ENCODE assay signal across 19 cellular contexts in the genomic region with DNA sequence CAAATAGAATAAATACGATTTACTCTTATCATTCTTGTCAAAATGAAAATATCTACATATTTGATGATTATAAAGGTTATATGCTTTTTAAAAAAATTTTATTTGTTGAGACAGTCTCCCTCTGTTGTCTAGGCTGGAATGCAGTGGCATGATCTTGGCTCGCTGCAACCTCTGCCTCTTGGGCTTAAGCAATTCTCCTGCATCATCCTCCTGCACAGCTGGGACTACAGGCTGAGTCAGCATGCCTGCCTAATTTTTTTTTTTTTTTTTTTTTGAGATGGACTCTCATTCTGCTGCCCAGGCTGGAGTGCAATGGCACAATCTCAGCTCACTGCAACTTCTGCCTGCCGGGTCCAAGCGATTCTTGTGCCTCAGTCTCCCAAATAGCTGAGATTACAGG. TPM values are rescaled to one million over a fixed set of nuclear protein-coding genes. Genes with fewer than 3 reads are reported as not detected.
DNase-seq lines count a peak whose midpoint lies in the region; ATAC-seq, FAIRE-seq and TF ChIP-seq lines count a peak whose summit lies in the region.
"Had no signal": no experiment of that assay in that cellular context is flagged by ENCODE, and none has a peak within 500 bp of the region (broad histone marks: within the 10 kb centered on the region; RNA-seq: fewer than 3 reads in every experiment).

No MANE protein-coding gene starts in this region.

- dilution Hi-C loops in IMR-90 (cut with HindIII; ENCODE audit: low sequenced_read_pairs, unreplicated experiment): no loop called here

- no peak overlapping the region for H4K8ac ChIP-seq in IMR-90 (ENCODE audit: low read depth in 2 of 2, low read length in 2 of 2)

- H3K4me2 ChIP-seq in IMR-90 (ENCODE audit: low read depth, low read length): no peak overlapping the region
- H3K4me2 ChIP-seq: BLaER1 had no signal

- H2AFZ ChIP-seq in IMR-90 (replicated peaks; ENCODE audit: low read length, poor library complexity): no peak overlapping the region

- H3K27ac Mint-ChIP-seq in CD8-positive, alpha-beta T cell: no peak overlapping the region
- H3K27ac Mint-ChIP-seq: activated naive CD4-positive, alpha-beta T cell treated with anti-CD3 and anti-CD28 coated beads, Interleukin-2, amount 50 U/mL, for 72 hours; naive thymus-derived CD8-positive, alpha-beta T cell had no signal

- H3K9me3 ChIP-seq in IMR-90 (ENCODE audit: control insufficient read depth, insufficient read depth, low read length): no peaks in the 10 kb centered on the region
- H3K9me3 ChIP-seq in left lung: no peaks in the 10 kb centered on the region
- no peaks in the 10 kb centered on the region for H3K9me3 ChIP-seq in CD8-positive, alpha-beta T cell (ENCODE audit: low read length)
- H3K9me3 ChIP-seq: BLaER1 had no signal

- intact Hi-C loops in IMR-90 (cut with micrococcal nuclease): no loop called here
- intact Hi-C loops in left lung (cut with DNase I): no loop called here
- intact Hi-C loops in CD8-positive, alpha-beta T cell (cut with DNase I, micrococcal nuclease): no loop called here

- H3K79me1 ChIP-seq in IMR-90 (ENCODE audit: low read depth in 1 of 2, low read length in 2 of 2): 0 out of 4 replicates have a peak, but pooled peaks cover 0 to 2% of the 10 kb centered on the region in 2 experiments

- no peak overlapping the region for H4K91ac ChIP-seq in IMR-90 (ENCODE audit: insufficient read depth, low read depth, low read length)

- no CpG with 5 or more reads among the region's 4 CpGs for WGBS in IMR-90 (ENCODE audit: extremely low coverage in 2 of 2, insufficient read length in 1 of 2), 2 experiments

- H3K18ac ChIP-seq in IMR-90 (ENCODE audit: low read depth, low read length): no peak overlapping the region

- no peaks in the 10 kb centered on the region for H4K20me1 ChIP-seq in IMR-90 (ENCODE audit: insufficient read depth, low read length)
- H4K20me1 ChIP-seq: BLaER1 had no signal

- H3K9me3 Mint-ChIP-seq in CD8-positive, alpha-beta T cell: no peaks in the 10 kb centered on the region
- H3K9me3 Mint-ChIP-seq: activated naive CD4-positive, alpha-beta T cell treated with anti-CD3 and anti-CD28 coated beads, Interleukin-2, amount 50 U/mL, for 72 hours; naive thymus-derived CD8-positive, alpha-beta T cell had no signal

- no peak overlapping the region for H3K14ac ChIP-seq in IMR-90 (replicated peaks; ENCODE audit: low read depth, low read length)

- no peak overlapping the region for H3K4me3 Mint-ChIP-seq in CD8-positive, alpha-beta T cell
- H3K4me3 Mint-ChIP-seq: naive thymus-derived CD8-positive, alpha-beta T cell had no signal

- H2BK15ac ChIP-seq in IMR-90 (ENCODE audit: low read depth, low read length): no peak overlapping the region

- TF ChIP-seq RAD21 in IMR-90 (IDR thresholded peaks at IDR 0.05; ENCODE audit: low read length): no peak

- DNase-seq in AG09309 (ENCODE audit: low read depth) (peak; percentile 78), IMR-90 (peak; percentile 91), bronchial epithelial cell (ENCODE audit: low read depth) (peak; percentile 72), left lung (no peak), DMS53 (lab: John Stamatoyannopoulos, UW) (no peak), AG20443 (ENCODE audit: low spot score) (no peak), iPS-NIHi7 (ENCODE audit: extremely low spot score) (no peak)
- DNase-seq in CD8-positive, alpha-beta T cell: no peak
- DNase-seq: dermis blood vessel endothelial cell; kidney glomerular epithelial cell; naive thymus-derived CD8-positive, alpha-beta T cell; NCI-H187 treated with DMSO at 0.1 percent for 48 hours; NCI-H82; SIG-M5; stimulated activated naive CD4-positive, alpha-beta T cell had no signal

- peaks cover 8% of the 10 kb centered on the region for H3K36me3 Mint-ChIP-seq in CD8-positive, alpha-beta T cell

- peak; percentile 93 for ATAC-seq in IMR-90 (ENCODE audit: low read depth)
- ATAC-seq in left lung: peak; percentile 27
- no peak for ATAC-seq in CD8-positive, alpha-beta T cell
- ATAC-seq: activated naive CD4-positive, alpha-beta T cell treated with anti-CD3 and anti-CD28 coated beads, Interleukin-2, amount 50 U/mL, for 72 hours; naive thymus-derived CD8-positive, alpha-beta T cell had no signal

- H3K4me1 Mint-ChIP-seq in CD8-positive, alpha-beta T cell (ENCODE audit: low read depth): no peaks in the 10 kb centered on the region
- H3K4me1 Mint-ChIP-seq: naive thymus-derived CD8-positive, alpha-beta T cell had no signal

- no peaks in the 10 kb centered on the region for H3K27me3 Mint-ChIP-seq in CD8-positive, alpha-beta T cell (ENCODE audit: low read depth)
- H3K27me3 Mint-ChIP-seq: naive thymus-derived CD8-positive, alpha-beta T cell had no signal

- POLR2A ChIA-PET in IMR-90 (lab: Charles Lee; ENCODE audit: unreplicated experiment): no interaction called here
- POLR2A ChIA-PET in CD8-positive, alpha-beta T cell (lab: Charles Lee): no interaction called here

- CTCF ChIA-PET in IMR-90 (lab: Yijun Ruan, JAX): interaction anchor here (1.1 kb wide), 1 partner anchor 105 kb away, joined by 5 read pairs; no protein-coding TSS in a partner anchor
- CTCF ChIA-PET in CD8-positive, alpha-beta T cell (lab: Charles Lee): interaction anchor here (0.7 kb wide), 1 partner anchor 285 kb away, joined by 4 read pairs; no protein-coding TSS in a partner anchor

- H3K4me1 ChIP-seq in IMR-90 (ENCODE audit: control insufficient read depth, insufficient read depth, low read length) (peaks cover 4% of the 10 kb centered on the region), left lung (no peaks in the 10 kb centered on the region)
- no peaks in the 10 kb centered on the region for H3K4me1 ChIP-seq in CD8-positive, alpha-beta T cell (ENCODE audit: insufficient read depth, low read length)
- H3K4me1 ChIP-seq: BLaER1 had no signal

- H4K5ac ChIP-seq in IMR-90 (ENCODE audit: low read depth, low read length): no peak overlapping the region

- no peak overlapping the region for H2BK20ac ChIP-seq in IMR-90 (ENCODE audit: low read depth, low read length)

- H3K9me1 ChIP-seq in IMR-90 (ENCODE audit: insufficient read depth, low read length): 0 out of 2 replicates have a peak, but pooled peaks cover 3% of the 10 kb centered on the region

- H3K9ac ChIP-seq in IMR-90 (ENCODE audit: low read depth, low read length): no peak overlapping the region
- H3K9ac ChIP-seq: BLaER1 had no signal

- no peak overlapping the region for H3K4ac ChIP-seq in IMR-90 (ENCODE audit: low read depth, low read length)

- H3K4me3 ChIP-seq in AG09309 (ENCODE audit: control insufficient read depth, low read depth, low read length) (no peak overlapping the region), IMR-90 (ENCODE audit: insufficient read depth, low read depth, low read length) (no peak overlapping the region), bronchial epithelial cell (ENCODE audit: low read depth, low read length) (no peak overlapping the region), left lung (no peak overlapping the region)
- H3K4me3 ChIP-seq in CD8-positive, alpha-beta T cell (ENCODE audit: low read depth, low read length): no peak overlapping the region
- H3K4me3 ChIP-seq: BLaER1 had no signal

- BruUV-seq in IMR-90 (replicated peaks; lab: Mats Ljungman, UMichigan): no TSS peak

- no peak overlapping the region for H3K23ac ChIP-seq in IMR-90 (ENCODE audit: low read depth, low read length)

- H3K27me3 ChIP-seq in IMR-90 (ENCODE audit: control insufficient read depth, insufficient read depth, low read length) (no peaks in the 10 kb centered on the region), bronchial epithelial cell (ENCODE audit: control insufficient read depth, insufficient read depth, low read length) (no peaks in the 10 kb centered on the region), left lung (no peaks in the 10 kb centered on the region)
- H3K27me3 ChIP-seq in CD8-positive, alpha-beta T cell (ENCODE audit: insufficient read depth, low read length): no peaks in the 10 kb centered on the region
- H3K27me3 ChIP-seq: BLaER1 had no signal

- no peak overlapping the region for H2AK5ac ChIP-seq in IMR-90 (ENCODE audit: low read depth, low read length)

- H3K36me3 ChIP-seq in IMR-90 (ENCODE audit: control insufficient read depth, insufficient read depth, low read length) (peaks cover 2% of the 10 kb centered on the region), bronchial epithelial cell (ENCODE audit: control insufficient read depth, insufficient read depth, low read length) (no peaks in the 10 kb centered on the region), left lung (peaks cover 0 to 4% of the 10 kb centered on the region in 2 donors)
- H3K36me3 ChIP-seq in CD8-positive, alpha-beta T cell (ENCODE audit: insufficient read depth, low read length): no peaks in the 10 kb centered on the region

- in situ Hi-C loops in IMR-90 (cut with MboI; ENCODE audit: low sequenced_read_pairs): no loop called here

- H2AK9ac ChIP-seq in IMR-90 (replicated peaks; ENCODE audit: low read depth, low read length, poor library complexity): no peak overlapping the region

- H3K56ac ChIP-seq in IMR-90 (ENCODE audit: extremely low read depth, insufficient read depth, low read length): no peak overlapping the region

- H3K27ac ChIP-seq in IMR-90 (ENCODE audit: insufficient read depth, low read length): peak overlapping the region; percentile 27; the same call in 1 of the 2 replicates
- no peak overlapping the region for H3K27ac ChIP-seq in left lung
- no peak overlapping the region for H3K27ac ChIP-seq in CD8-positive, alpha-beta T cell (ENCODE audit: low read depth, low read length)
- H3K27ac ChIP-seq: BLaER1 had no signal

- H2BK120ac ChIP-seq in IMR-90 (ENCODE audit: low read depth, low read length): no peak overlapping the region

- TF ChIP-seq CTCF in AG09309 (IDR thresholded peaks at IDR 0.05; ENCODE audit: control insufficient read depth, insufficient read depth, low read depth, low read length, missing control alignments): no peak
- no peak for TF ChIP-seq CTCF in IMR-90 (conservative IDR thresholded peaks at IDR 0.05; ENCODE audit: low read depth, low read length)
- TF ChIP-seq CTCF in bronchial epithelial cell (IDR thresholded peaks at IDR 0.05; ENCODE audit: insufficient read depth, low read length, severe bottlenecking): no peak
- no peak for TF ChIP-seq CTCF in left lung (IDR thresholded peaks at IDR 0.05)
- TF ChIP-seq CTCF in CD8-positive, alpha-beta T cell (IDR thresholded peaks at IDR 0.05): no peak

- no peak overlapping the region for H2BK5ac ChIP-seq in IMR-90 (ENCODE audit: low read depth, low read length, poor library complexity, severe bottlenecking)

- FAIRE-seq in bronchial epithelial cell (lab: Jason Lieb, UNC): no peak
- FAIRE-seq: frontal cortex, G401.6 had no signal

- no peak for TF ChIP-seq POLR2A in IMR-90 (IDR thresholded peaks at IDR 0.05; ENCODE audit: low read depth, low read length)

RNA-seq across cellular contexts. Expression of gene PUS7, which starts 48.9 kb away (rescaled TPM):
- total RNA-seq in IMR-90 (2012; rRNA removed) (17.0 and 24.7 TPM in 2 replicates), bronchial epithelial cell (18.2 and 29.5 TPM in 2 replicates), left lung (10 to 100 TPM; 10.3 to 16.6 TPM)
- polyA plus RNA-seq in IMR-90 (2012; rRNA removed): 9.7 and 11.7 TPM in 2 replicates
- polyA plus RNA-seq in IMR-90 (2012; cell fraction: cytosol; rRNA removed): 2.6 and 3.4 TPM in 2 replicates
- 3.2 and 12.2 TPM in 2 replicates for polyA plus RNA-seq in IMR-90 (2012; cell fraction: nucleus; rRNA removed; ENCODE audit: low replicate concordance)
- total RNA-seq in CD8-positive, alpha-beta T cell: 1 to 10 TPM; 2.0 to 2.6 TPM

RNA-seq across cellular contexts. Expression of gene RINT1, which starts 58.8 kb away (rescaled TPM):
- 23.1 and 25.6 TPM in 2 replicates for total RNA-seq in IMR-90 (2012; rRNA removed)
- 13.0 and 15.9 TPM in 2 replicates for polyA plus RNA-seq in IMR-90 (2012; rRNA removed)
- 2.8 and 4.2 TPM in 2 replicates for polyA plus RNA-seq in IMR-90 (2012; cell fraction: cytosol; rRNA removed)
- polyA plus RNA-seq in IMR-90 (2012; cell fraction: nucleus; rRNA removed; ENCODE audit: low replicate concordance): 6.2 and 38.8 TPM in 2 replicates
- 9.0 and 9.5 TPM in 2 replicates for total RNA-seq in bronchial epithelial cell
- total RNA-seq in left lung: 10 to 100 TPM; 15.0 to 15.9 TPM
- total RNA-seq in CD8-positive, alpha-beta T cell: 10 to 100 TPM; 46.3 to 50.8 TPM

Comparison
In these comparisons a context has a peak if more than half of its experiments do, and no peak if none do; other contexts are left out.
1. DNase-seq: peak in AG09309 (single experiment), IMR-90 (single experiment) and bronchial epithelial cell (single experiment); none in left lung (0 of 2), DMS53 (single experiment), AG20443 (single experiment), iPS-NIHi7 (single experiment) and CD8-positive, alpha-beta T cell (0 of 7).